ENCODE assay signal across 22 cellular contexts in genomic region chr5:74296685-74297084, GRCh38.
A peak's percentile ranks its signal among the peaks of the same experiment; 100 is the strongest.
DNase-seq lines count a peak whose midpoint lies in the region; ATAC-seq and TF ChIP-seq lines count a peak whose summit lies in the region.
"Had no signal": no experiment of that assay in that cellular context is flagged by ENCODE, and none has a peak within 500 bp of the region (broad histone marks: within the 10 kb centered on the region; RNA-seq: fewer than 3 reads in every experiment).

No MANE protein-coding gene starts in this region.

- dilution Hi-C loops in IMR-90 (cut with HindIII; ENCODE audit: low sequenced_read_pairs, unreplicated experiment): no loop called here

- H3K4me3 ChIP-seq in IMR-90 (ENCODE audit: insufficient read depth, low read depth, low read length) (no peak overlapping the region), OCI-LY3 (ENCODE audit: low read length) (no peak overlapping the region), dorsolateral prefrontal cortex (no peak overlapping the region)
- H3K4me3 ChIP-seq: heart left ventricle, right lobe of liver had no signal

- peaks cover 11% of the 10 kb centered on the region for H3K27me3 ChIP-seq in IMR-90 (ENCODE audit: control insufficient read depth, insufficient read depth, low read length)
- no peaks in the 10 kb centered on the region for H3K27me3 ChIP-seq in OCI-LY3 (ENCODE audit: low read depth, low read length)
- peaks cover 0 to 6% (median 0%) of the 10 kb centered on the region in 45 donors for H3K27me3 ChIP-seq in dorsolateral prefrontal cortex
- H3K27me3 ChIP-seq: heart left ventricle had no signal

- BruUV-seq in IMR-90 (replicated peaks; lab: Mats Ljungman, UMichigan): no TSS peak

- no peak overlapping the region for H4K8ac ChIP-seq in IMR-90 (ENCODE audit: low read depth in 2 of 2, low read length in 2 of 2)

- WGBS in IMR-90 (ENCODE audit: extremely low coverage in 2 of 2, insufficient read length in 1 of 2), 2 experiments: 36% methylated on average over 2 of the region's 6 CpGs; no CpG with 5 or more reads in 1 of the 2 experiments

- H3K36me3 ChIP-seq in IMR-90 (ENCODE audit: control insufficient read depth, insufficient read depth, low read length): no peaks in the 10 kb centered on the region
- no peaks in the 10 kb centered on the region for H3K36me3 ChIP-seq in OCI-LY3 (replicated peaks; ENCODE audit: low read depth, low read length)
- H3K36me3 ChIP-seq: heart left ventricle, right lobe of liver had no signal

- intact Hi-C loops in IMR-90 (cut with micrococcal nuclease): no loop called here
- intact Hi-C loops in dorsolateral prefrontal cortex (cut with DNase I): no loop called here

- no peak overlapping the region for H3K23ac ChIP-seq in IMR-90 (ENCODE audit: low read depth, low read length)

- H3K9me1 ChIP-seq in IMR-90 (ENCODE audit: insufficient read depth, low read length): no peaks in the 10 kb centered on the region

- no peak overlapping the region for H3K27ac ChIP-seq in IMR-90 (ENCODE audit: insufficient read depth, low read length)
- H3K27ac ChIP-seq in OCI-LY3 (ENCODE audit: low read length): no peak overlapping the region
- H3K27ac ChIP-seq in dorsolateral prefrontal cortex: peak overlapping the region in 41 of 59 donors; percentile 4 to 80 (median 56)
- H3K27ac ChIP-seq: C4-2B, heart left ventricle, right lobe of liver, RWPE1 had no signal

- no peak overlapping the region for H2BK20ac ChIP-seq in IMR-90 (ENCODE audit: low read depth, low read length)

- H3K4me1 ChIP-seq in IMR-90 (ENCODE audit: control insufficient read depth, insufficient read depth, low read length) (peaks cover 1% of the 10 kb centered on the region; the same call in 1 of the 2 replicates), OCI-LY3 (ENCODE audit: low read length) (peaks cover 49% of the 10 kb centered on the region)
- H3K4me1 ChIP-seq: right lobe of liver had no signal

- H2BK15ac ChIP-seq in IMR-90 (ENCODE audit: low read depth, low read length): no peak overlapping the region

- TF ChIP-seq RAD21 in IMR-90 (IDR thresholded peaks at IDR 0.05; ENCODE audit: low read length): no peak

- no peak overlapping the region for H2BK120ac ChIP-seq in IMR-90 (ENCODE audit: low read depth, low read length)

- no peak overlapping the region for H2AK9ac ChIP-seq in IMR-90 (replicated peaks; ENCODE audit: low read depth, low read length, poor library complexity)

- peak overlapping the region; percentile 25; the same call in 1 of the 2 replicates for H2AK5ac ChIP-seq in IMR-90 (ENCODE audit: low read depth, low read length)

- no peaks in the 10 kb centered on the region for H4K20me1 ChIP-seq in IMR-90 (ENCODE audit: insufficient read depth, low read length)
- no peaks in the 10 kb centered on the region for H4K20me1 ChIP-seq in OCI-LY3 (ENCODE audit: insufficient read depth, low read length)

- H3K9me3 ChIP-seq in IMR-90 (ENCODE audit: control insufficient read depth, insufficient read depth, low read length): no peaks in the 10 kb centered on the region
- H3K9me3 ChIP-seq in OCI-LY3 (ENCODE audit: insufficient read depth, low read length): no peaks in the 10 kb centered on the region
- H3K9me3 ChIP-seq: heart left ventricle, right lobe of liver had no signal

- no peak overlapping the region for H3K4me2 ChIP-seq in IMR-90 (ENCODE audit: low read depth, low read length)
- peak overlapping the region; percentile 64 for H3K4me2 ChIP-seq in OCI-LY3 (ENCODE audit: low read length)

- H3K18ac ChIP-seq in IMR-90 (ENCODE audit: low read depth, low read length): no peak overlapping the region

- CTCF ChIA-PET in IMR-90 (lab: Yijun Ruan, JAX): no interaction called here

- ATAC-seq in IMR-90 (ENCODE audit: low read depth) (0 out of 2 replicates have a peak, but pooled peaks have one; percentile 32), HG02840 (IDR thresholded peaks at IDR 0.05; ENCODE audit: low FRiP score, unreplicated experiment) (no peak), HG03139 (IDR thresholded peaks at IDR 0.05; ENCODE audit: unreplicated experiment) (no peak)
- ATAC-seq: activated CD8-positive, alpha-beta T cell treated with anti-CD3 and anti-CD28 coated beads, Interleukin-2, amount 10 ng/mL, durations not matched to agents 7 days and 5 days; HepG2; natural killer cell treated with Interleukin-12 subunit alpha and Interleukin-12 subunit beta and Interleukin-15 and Interleukin-18, amount 100 ng/mL, for 72 hours; stimulated activated memory B cell treated with anti-CD40 and anti-IgM and Interleukin-4, amounts not matched to agents 10 μg/mL and 1 μg/mL and 100 μg/mL, for 72 hours had no signal

- H3K56ac ChIP-seq in IMR-90 (ENCODE audit: extremely low read depth, insufficient read depth, low read length): no peak overlapping the region

- in situ Hi-C loops in IMR-90 (cut with MboI; ENCODE audit: low sequenced_read_pairs): no loop called here

- no peaks in the 10 kb centered on the region for H3K79me1 ChIP-seq in IMR-90 (ENCODE audit: low read depth in 1 of 2, low read length in 2 of 2)

- DNase-seq in IMR-90 (peak; percentile 66), dorsolateral prefrontal cortex (peak in 1 of 10 donors; percentile 11), lung microvascular endothelial cell (ENCODE audit: low read depth in 2 of 2) (peak; percentile 59 to 82), nucleus accumbens (lab: John Stamatoyannopoulos, UW) (no peak), dedifferentiated amniotic fluid mesenchymal stem cell (ENCODE audit: extremely low spot score) (no peak)
- DNase-seq: activated CD8-positive, alpha-beta T cell treated with anti-CD3 and anti-CD28 coated beads, Interleukin-2, amount 10 ng/mL, durations not matched to agents 7 days and 5 days; activated effector memory CD4-positive, alpha-beta T cell treated with Interleukin-2 at 50 U/mL for 16 hours; aorta; endodermal cell; NCI-H1436; NCI-H774; right lobe of liver; T-helper 9 cell had no signal

- H3K14ac ChIP-seq in IMR-90 (replicated peaks; ENCODE audit: low read depth, low read length): no peak overlapping the region

- H3K4ac ChIP-seq in IMR-90 (ENCODE audit: low read depth, low read length): no peak overlapping the region

- H2BK5ac ChIP-seq in IMR-90 (ENCODE audit: low read depth, low read length, poor library complexity, severe bottlenecking): no peak overlapping the region

- H3K79me2 ChIP-seq in OCI-LY3 (ENCODE audit: low read length): no peaks in the 10 kb centered on the region

- no peak overlapping the region for H4K91ac ChIP-seq in IMR-90 (ENCODE audit: insufficient read depth, low read depth, low read length)

- H2AFZ ChIP-seq in IMR-90 (replicated peaks; ENCODE audit: low read length, poor library complexity): no peak overlapping the region
- H2AFZ ChIP-seq in OCI-LY3 (ENCODE audit: low read depth, low read length): no peak overlapping the region

- TF ChIP-seq POLR2A in IMR-90 (IDR thresholded peaks at IDR 0.05; ENCODE audit: low read depth, low read length): no peak

- POLR2A ChIA-PET in IMR-90 (lab: Charles Lee; ENCODE audit: unreplicated experiment): no interaction called here

- H4K5ac ChIP-seq in IMR-90 (ENCODE audit: low read depth, low read length): no peak overlapping the region

- H3K9ac ChIP-seq in IMR-90 (ENCODE audit: low read depth, low read length) (no peak overlapping the region), OCI-LY3 (ENCODE audit: low read length) (no peak overlapping the region)

- no peak for TF ChIP-seq CTCF in IMR-90 (conservative IDR thresholded peaks at IDR 0.05; ENCODE audit: low read depth, low read length)
- TF ChIP-seq CTCF in OCI-LY3 (IDR thresholded peaks at IDR 0.05; ENCODE audit: low read depth, low read length): no peak
- no peak for TF ChIP-seq CTCF in dorsolateral prefrontal cortex (IDR thresholded peaks at IDR 0.05 in 54 of 56, conservative IDR thresholded peaks at IDR 0.05 in 2 of 56; ENCODE audit: low read depth in 1 of 56, partially characterized antibody in 56 of 56)

TF ChIP-seq in IMR-90, 13 proteins besides CTCF, POLR2A, EP300 and RAD21:
- TF ChIP-seq CEBPB (IDR thresholded peaks at IDR 0.05; ENCODE audit: low read depth, low read length): 0 out of 2 replicates have a peak, but pooled peaks have one; percentile 13
- TF ChIP-seq MAZ (IDR thresholded peaks at IDR 0.05; ENCODE audit: borderline replicate concordance, low read depth, low read length): no peak
- no peak for TF ChIP-seq RFX5 (IDR thresholded peaks at IDR 0.05; ENCODE audit: low read depth, low read length)

Comparison
In these comparisons a context has a peak if more than half of its experiments do, and no peak if none do; other contexts are left out.
1. DNase-seq: peak in IMR-90 (single experiment) and lung microvascular endothelial cell (2 of 2); none in nucleus accumbens (0 of 56) and dedifferentiated amniotic fluid mesenchymal stem cell (single experiment).
2. H3K27ac ChIP-seq: peak in dorsolateral prefrontal cortex (41 of 59); none in IMR-90 (single experiment) and OCI-LY3 (single experiment).